ENCODE assay signal across 8 cellular contexts in genomic region chr5:43039115-43039467, GRCh38. TPM values are rescaled to one million over a fixed set of nuclear protein-coding genes. Genes with fewer than 3 reads are reported as not detected.
DNase-seq lines count a peak whose midpoint lies in the region; ATAC-seq, FAIRE-seq and TF ChIP-seq lines count a peak whose summit lies in the region.

No MANE protein-coding gene starts in this region.

- H3K4me1 ChIP-seq in A549 (peaks cover 11% of the 10 kb centered on the region; the same call in 2 of the 3 replicates), HUES64 (ENCODE audit: insufficient read depth, low read length) (peaks cover 23% of the 10 kb centered on the region), muscle layer of duodenum (ENCODE audit: control insufficient read depth in 1 of 2, insufficient read depth in 2 of 2, low read length in 2 of 2) (peaks cover 0 to 28% of the 10 kb centered on the region in 2 donors)

- no peaks in the 10 kb centered on the region for H3K36me3 Mint-ChIP-seq in chondrocyte (ENCODE audit: low read depth)

- no peak for TF ChIP-seq RAD21 in A549 (conservative IDR thresholded peaks at IDR 0.05 in 1 of 2, IDR thresholded peaks at IDR 0.05 in 1 of 2)

- no peaks in the 10 kb centered on the region for H3K36me3 ChIP-seq in HUES64 (ENCODE audit: insufficient read depth, low read length)
- H3K36me3 ChIP-seq in muscle layer of duodenum (ENCODE audit: control insufficient read depth in 1 of 2, insufficient read depth in 2 of 2, low read length in 2 of 2), result peaks cover 0 to 11% of the 10 kb centered on the region in 2 donors

- no peaks in the 10 kb centered on the region for H3K9me3 Mint-ChIP-seq in chondrocyte (ENCODE audit: low read depth)

- WGBS in A549 (ENCODE audit: missing lambda C conversion rate), result 19% methylated on average over 6 of the region's 6 CpGs
- 0% methylated on average over 1 of the region's 6 CpGs for WGBS in HUES64

- POLR2A ChIA-PET in A549 (lab: Yijun Ruan, JAX), result interaction anchor here (1.2 to 1.4 kb wide), 3 partner anchors 20 to 130 kb away, joined by 3 to 4 read pairs (median 3); no protein-coding TSS in a partner anchor

- H3K4me1 Mint-ChIP-seq in chondrocyte (ENCODE audit: low read depth), result peaks cover 61% of the 10 kb centered on the region

- H3K9me3 ChIP-seq in A549 (no peaks in the 10 kb centered on the region), HUES64 (ENCODE audit: insufficient read depth, low read depth, low read length) (no peaks in the 10 kb centered on the region), muscle layer of duodenum (ENCODE audit: control insufficient read depth in 1 of 2, low read length in 2 of 2) (peaks cover 0 to 2% of the 10 kb centered on the region in 2 donors)

- H3K27me3 ChIP-seq in HUES64 (ENCODE audit: insufficient read depth, low read length) (peaks cover 94% of the 10 kb centered on the region), muscle layer of duodenum (ENCODE audit: low read depth, low read length) (peaks cover 40% of the 10 kb centered on the region)

- H3K9ac ChIP-seq in HUES64 (ENCODE audit: low read depth, low read length), result no peak overlapping the region

- no peaks in the 10 kb centered on the region for H3K27me3 Mint-ChIP-seq in chondrocyte (ENCODE audit: low read depth)

- TF ChIP-seq POLR2A in A549 (IDR thresholded peaks at IDR 0.05; ENCODE audit: low read length), result no peak

- CTCF ChIA-PET in A549 (lab: Yijun Ruan, JAX), result interaction anchor here (0.6 to 4.8 kb wide), 19 partner anchors 11 to 128 kb away, joined by 3 to 75 read pairs (median 4); no protein-coding TSS in a partner anchor

- peak overlapping the region; percentile 97 for H3K4me2 ChIP-seq in A549

- no peak for TF ChIP-seq CTCF in A549 (IDR thresholded peaks at IDR 0.05)
- no peak for TF ChIP-seq CTCF in chondrocyte (IDR thresholded peaks at IDR 0.05)

- ATAC-seq in A549 (no peak), GM18498 (IDR thresholded peaks at IDR 0.05; ENCODE audit: unreplicated experiment) (no peak)

- peak overlapping the region; percentile 89 for H3K4me3 Mint-ChIP-seq in chondrocyte (ENCODE audit: unreplicated experiment)

- H3K27ac ChIP-seq in A549 (peak overlapping the region; percentile 71 to 93), HUES64 (ENCODE audit: low read depth, low read length) (no peak overlapping the region), muscle layer of duodenum (ENCODE audit: low read length) (peak overlapping the region; percentile 84)

- no peak for DNase-seq in A549 (ENCODE audit: low read depth in 1 of 2, low spot score in 1 of 2)
- DNase-seq in chondrocyte (ENCODE audit: low spot score), result no peak
- no peak for DNase-seq in NAMALWA (ENCODE audit: low spot score)
- no peak for DNase-seq in NCI-H69 (lab: John Stamatoyannopoulos, UW)
- DNase-seq in NCI-H345 treated with DMSO at 0.1 percent for 48 hours (lab: John Stamatoyannopoulos, UW; ENCODE audit: unreplicated experiment), result no peak

- no peak for FAIRE-seq in A549 (lab: Jason Lieb, UNC)

- TF ChIP-seq EP300 in A549 (IDR thresholded peaks at IDR 0.05), result no peak

- H3K4me3 ChIP-seq in A549 (peak overlapping the region; percentile 50), HUES64 (ENCODE audit: low read length) (peak overlapping the region; percentile 49), muscle layer of duodenum (ENCODE audit: low read depth in 1 of 2, low read length in 2 of 2) (peak overlapping the region; percentile 72 to 74)

- H3K27ac Mint-ChIP-seq in chondrocyte (ENCODE audit: unreplicated experiment), result peak overlapping the region; percentile 99

TF ChIP-seq in A549, 52 proteins besides CTCF, POLR2A, EP300 and RAD21:
- TF ChIP-seq PHF8 (IDR thresholded peaks at IDR 0.05; ENCODE audit: borderline replicate concordance, low read depth), result no peak
- TF ChIP-seq JUNB (IDR thresholded peaks at IDR 0.05), result no peak
- TF ChIP-seq POLR2AphosphoS2 (conservative IDR thresholded peaks at IDR 0.05; ENCODE audit: low read length), result no peak
- TF ChIP-seq MAZ (IDR thresholded peaks at IDR 0.05; ENCODE audit: borderline replicate concordance, low read depth, low read length), result no peak
- no peak for TF ChIP-seq ZFP36 (IDR thresholded peaks at IDR 0.05; ENCODE audit: borderline replicate concordance, partially characterized antibody)
- TF ChIP-seq ZSCAN20 (CRISPR knock-in tag; IDR thresholded peaks at IDR 0.05), result no peak
- TF ChIP-seq EHMT2 (IDR thresholded peaks at IDR 0.05; ENCODE audit: low read depth), result no peak
- no peak for TF ChIP-seq BHLHE40 (IDR thresholded peaks at IDR 0.05; ENCODE audit: low read depth, low read length)
- TF ChIP-seq MAFK (IDR thresholded peaks at IDR 0.05; ENCODE audit: partially characterized antibody), result no peak

RNA-seq across cellular contexts. Expression of gene ANXA2R, which starts 1.0 kb away (rescaled TPM):
- polyA plus RNA-seq in A549 (2011; rRNA removed) (1.7 and 1.8 TPM in 2 replicates), A549 (2017; fragmentation: RNase III; extraction: RNeasy Plus Mini Kit Qiagen cat#74134 plus additional on column Dnase treatment) (1.7 to 2.1 TPM (median 2.1 TPM) in 3 replicates)
- polyA plus RNA-seq in A549 (2012; cell fraction: cytosol; rRNA removed), result 2.4 and 2.7 TPM in 2 replicates
- 3.3 and 3.7 TPM in 2 replicates for polyA plus RNA-seq in A549 (2012; cell fraction: nucleus; rRNA removed)
- 3.2 and 3.8 TPM in 2 replicates for polyA minus RNA-seq in A549 (2011; rRNA and poly(A)+ RNA removed)
- 0.15 TPM for polyA plus RNA-seq in HUES64 (2013, experiment 1 of 2)
- polyA plus RNA-seq in HUES64 (2013, experiment 2 of 2), result not detected
- 1.2 to 3.5 TPM (median 1.7 TPM) in 3 replicates for total RNA-seq in chondrocyte
